In the genomic region with DNA sequence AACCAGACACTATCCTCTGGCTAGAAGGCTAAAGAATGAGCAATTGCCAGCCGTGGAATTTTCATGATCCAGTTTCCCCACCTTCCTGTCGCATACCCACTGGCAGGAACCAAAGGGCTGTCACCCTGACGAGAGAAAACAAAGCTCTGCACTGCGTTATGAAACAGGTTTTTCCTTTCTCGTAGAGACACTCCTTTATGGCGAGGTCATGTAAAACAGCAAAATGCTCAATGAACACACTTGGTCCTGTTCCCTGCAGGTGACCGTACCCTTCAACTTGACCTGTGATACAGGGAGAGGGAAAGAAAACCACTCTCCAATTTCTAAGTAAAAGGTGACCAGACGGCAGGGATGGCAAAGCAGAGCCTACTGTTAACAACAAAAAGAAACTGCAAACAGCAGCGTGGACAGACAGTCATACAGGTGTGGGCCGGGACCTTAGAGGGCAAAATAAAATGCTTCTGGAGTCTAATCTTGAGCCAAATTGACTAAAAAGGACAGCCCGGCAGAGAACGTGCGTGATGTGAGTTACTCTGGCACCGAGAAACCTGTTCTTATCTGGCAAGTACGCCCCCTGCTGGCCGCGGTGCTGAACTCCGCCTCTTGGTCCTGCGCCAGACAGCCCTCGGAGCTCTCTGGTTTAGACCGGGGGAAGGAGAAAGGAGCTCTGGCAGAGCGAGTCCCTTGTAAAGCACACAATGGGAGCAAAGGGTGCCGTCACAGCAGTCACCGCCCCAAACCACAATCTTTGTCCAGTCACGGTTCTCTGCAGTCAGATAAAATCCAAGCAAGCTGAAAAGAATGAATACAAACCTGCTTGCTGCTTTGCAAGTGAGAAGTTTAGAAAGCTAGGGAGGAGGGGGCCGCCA, we compare ENCODE assay signal across 1 cellular context.
A peak's percentile ranks its signal among the peaks of the same experiment; 100 is the strongest.
TF ChIP-seq lines count a peak whose summit lies in the region.

No MANE protein-coding gene starts in this region.

TF ChIP-seq in HEK293, 187 proteins besides CTCF, POLR2A, EP300 and RAD21 (continued from another document and continues in another):
- TF ChIP-seq ZFHX2 (tag by site-specific recombination; conservative IDR thresholded peaks at IDR 0.05) (no peak), ZBTB17 (tag by site-specific recombination; IDR thresholded peaks at IDR 0.05) (peak; percentile 95), ZNF701 (tag by site-specific recombination; IDR thresholded peaks at IDR 0.05) (no peak), KLF7 (tag by site-specific recombination; IDR thresholded peaks at IDR 0.05; ENCODE audit: borderline replicate concordance) (0 out of 2 replicates have a peak, but pooled peaks have one; percentile 18), ZNF16 (tag by site-specific recombination; IDR thresholded peaks at IDR 0.05; ENCODE audit: low read depth) (no peak), TCF7L2 (IDR thresholded peaks at IDR 0.05; ENCODE audit: borderline replicate concordance, low read depth, low read length) (no peak), ZNF624 (tag by site-specific recombination; IDR thresholded peaks at IDR 0.05) (no peak), ZNF2 (tag by site-specific recombination; IDR thresholded peaks at IDR 0.05) (peak; percentile 58; the same call in 1 of the 2 replicates), ZNF214 (tag by site-specific recombination; IDR thresholded peaks at IDR 0.05; ENCODE audit: borderline replicate concordance) (no peak), ZNF514 (tag by site-specific recombination; IDR thresholded peaks at IDR 0.05) (no peak), ZNF600 (tag by site-specific recombination; IDR thresholded peaks at IDR 0.05) (peak; percentile 99), YY2 (tag by site-specific recombination; IDR thresholded peaks at IDR 0.05) (no peak), ZNF677 (tag by site-specific recombination; IDR thresholded peaks at IDR 0.05) (no peak), MZF1 (tag by site-specific recombination; IDR thresholded peaks at IDR 0.05; ENCODE audit: borderline replicate concordance) (peak; percentile 87), ZNF324 (tag by site-specific recombination; IDR thresholded peaks at IDR 0.05) (no peak), ZNF530 (tag by site-specific recombination; IDR thresholded peaks at IDR 0.05; ENCODE audit: low read depth) (no peak), ZFP3 (tag by site-specific recombination; IDR thresholded peaks at IDR 0.05; ENCODE audit: low read depth) (no peak), ZNF366 (tag by site-specific recombination; conservative IDR thresholded peaks at IDR 0.05) (peak; percentile 49; the same call in 1 of the 2 replicates), ZBTB7A (tag by site-specific recombination; IDR thresholded peaks at IDR 0.05; ENCODE audit: low read depth) (no peak), ZNF76 (tag by site-specific recombination; IDR thresholded peaks at IDR 0.05; ENCODE audit: borderline replicate concordance, low read depth) (no peak), ZNF138 (tag by site-specific recombination; IDR thresholded peaks at IDR 0.05; ENCODE audit: borderline replicate concordance) (no peak), ZNF23 (tag by site-specific recombination; IDR thresholded peaks at IDR 0.05; ENCODE audit: borderline replicate concordance) (no peak), ZNF211 (tag by site-specific recombination; IDR thresholded peaks at IDR 0.05; ENCODE audit: low read depth) (no peak), ZFP41 (tag by site-specific recombination; IDR thresholded peaks at IDR 0.05; ENCODE audit: borderline replicate concordance) (no peak), GLIS2 (tag by site-specific recombination; IDR thresholded peaks at IDR 0.05) (no peak), IKZF3 (tag by site-specific recombination; IDR thresholded peaks at IDR 0.05) (peak; percentile 96), KLF8 (tag by site-specific recombination; IDR thresholded peaks at IDR 0.05) (peak; percentile 56; the same call in 1 of the 2 replicates), ZNF433 (tag by site-specific recombination; IDR thresholded peaks at IDR 0.05; ENCODE audit: low read depth) (no peak), FEZF1 (tag by site-specific recombination; IDR thresholded peaks at IDR 0.05) (peak; percentile 50), PRDM1 (tag by site-specific recombination; IDR thresholded peaks at IDR 0.05) (peak; percentile 77), ZNF202 (tag by site-specific recombination; IDR thresholded peaks at IDR 0.05; ENCODE audit: borderline replicate concordance) (no peak), ZBTB8A (tag by site-specific recombination; IDR thresholded peaks at IDR 0.05) (peak; percentile 68), HOXA7 (CRISPR knock-in tag; IDR thresholded peaks at IDR 0.05; ENCODE audit: borderline replicate concordance) (no peak), ZNF629 (tag by site-specific recombination; IDR thresholded peaks at IDR 0.05) (peak; percentile 91), ZNF423 (tag by site-specific recombination; IDR thresholded peaks at IDR 0.05) (peak; percentile 75; the same call in 1 of the 2 replicates), ZNF658 (tag by site-specific recombination; IDR thresholded peaks at IDR 0.05) (no peak), OSR2 (tag by site-specific recombination; IDR thresholded peaks at IDR 0.05) (peak; percentile 73), ZBTB21 (tag by site-specific recombination; IDR thresholded peaks at IDR 0.05) (0 out of 2 replicates have a peak, but pooled peaks have one; percentile 46), ZNF248 (tag by site-specific recombination; IDR thresholded peaks at IDR 0.05) (no peak), ZNF394 (tag by site-specific recombination; IDR thresholded peaks at IDR 0.05; ENCODE audit: borderline replicate concordance) (peak; percentile 70; the same call in 1 of the 2 replicates), ZNF354C (tag by site-specific recombination; IDR thresholded peaks at IDR 0.05; ENCODE audit: borderline replicate concordance, low read depth) (no peak), ZNF146 (tag by site-specific recombination; IDR thresholded peaks at IDR 0.05) (no peak), ZNF155 (tag by site-specific recombination; IDR thresholded peaks at IDR 0.05) (no peak), ZNF707 (tag by site-specific recombination; IDR thresholded peaks at IDR 0.05) (no peak), ZNF626 (tag by site-specific recombination; IDR thresholded peaks at IDR 0.05) (no peak)
- TF ChIP-seq, protein P1, sequence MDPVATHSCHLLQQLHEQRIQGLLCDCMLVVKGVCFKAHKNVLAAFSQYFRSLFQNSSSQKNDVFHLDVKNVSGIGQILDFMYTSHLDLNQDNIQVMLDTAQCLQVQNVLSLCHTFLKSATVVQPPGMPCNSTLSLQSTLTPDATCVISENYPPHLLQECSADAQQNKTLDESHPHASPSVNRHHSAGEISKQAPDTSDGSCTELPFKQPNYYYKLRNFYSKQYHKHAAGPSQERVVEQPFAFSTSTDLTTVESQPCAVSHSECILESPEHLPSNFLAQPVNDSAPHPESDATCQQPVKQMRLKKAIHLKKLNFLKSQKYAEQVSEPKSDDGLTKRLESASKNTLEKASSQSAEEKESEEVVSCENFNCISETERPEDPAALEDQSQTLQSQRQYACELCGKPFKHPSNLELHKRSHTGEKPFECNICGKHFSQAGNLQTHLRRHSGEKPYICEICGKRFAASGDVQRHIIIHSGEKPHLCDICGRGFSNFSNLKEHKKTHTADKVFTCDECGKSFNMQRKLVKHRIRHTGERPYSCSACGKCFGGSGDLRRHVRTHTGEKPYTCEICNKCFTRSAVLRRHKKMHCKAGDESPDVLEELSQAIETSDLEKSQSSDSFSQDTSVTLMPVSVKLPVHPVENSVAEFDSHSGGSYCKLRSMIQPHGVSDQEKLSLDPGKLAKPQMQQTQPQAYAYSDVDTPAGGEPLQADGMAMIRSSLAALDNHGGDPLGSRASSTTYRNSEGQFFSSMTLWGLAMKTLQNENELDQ (tag by site-specific recombination; IDR thresholded peaks at IDR 0.05; ENCODE audit: low read depth), result no peak
- TF ChIP-seq, protein P2, sequence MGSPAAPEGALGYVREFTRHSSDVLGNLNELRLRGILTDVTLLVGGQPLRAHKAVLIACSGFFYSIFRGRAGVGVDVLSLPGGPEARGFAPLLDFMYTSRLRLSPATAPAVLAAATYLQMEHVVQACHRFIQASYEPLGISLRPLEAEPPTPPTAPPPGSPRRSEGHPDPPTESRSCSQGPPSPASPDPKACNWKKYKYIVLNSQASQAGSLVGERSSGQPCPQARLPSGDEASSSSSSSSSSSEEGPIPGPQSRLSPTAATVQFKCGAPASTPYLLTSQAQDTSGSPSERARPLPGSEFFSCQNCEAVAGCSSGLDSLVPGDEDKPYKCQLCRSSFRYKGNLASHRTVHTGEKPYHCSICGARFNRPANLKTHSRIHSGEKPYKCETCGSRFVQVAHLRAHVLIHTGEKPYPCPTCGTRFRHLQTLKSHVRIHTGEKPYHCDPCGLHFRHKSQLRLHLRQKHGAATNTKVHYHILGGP (tag by site-specific recombination; IDR thresholded peaks at IDR 0.05), result no peak
- TF ChIP-seq, protein P3, sequence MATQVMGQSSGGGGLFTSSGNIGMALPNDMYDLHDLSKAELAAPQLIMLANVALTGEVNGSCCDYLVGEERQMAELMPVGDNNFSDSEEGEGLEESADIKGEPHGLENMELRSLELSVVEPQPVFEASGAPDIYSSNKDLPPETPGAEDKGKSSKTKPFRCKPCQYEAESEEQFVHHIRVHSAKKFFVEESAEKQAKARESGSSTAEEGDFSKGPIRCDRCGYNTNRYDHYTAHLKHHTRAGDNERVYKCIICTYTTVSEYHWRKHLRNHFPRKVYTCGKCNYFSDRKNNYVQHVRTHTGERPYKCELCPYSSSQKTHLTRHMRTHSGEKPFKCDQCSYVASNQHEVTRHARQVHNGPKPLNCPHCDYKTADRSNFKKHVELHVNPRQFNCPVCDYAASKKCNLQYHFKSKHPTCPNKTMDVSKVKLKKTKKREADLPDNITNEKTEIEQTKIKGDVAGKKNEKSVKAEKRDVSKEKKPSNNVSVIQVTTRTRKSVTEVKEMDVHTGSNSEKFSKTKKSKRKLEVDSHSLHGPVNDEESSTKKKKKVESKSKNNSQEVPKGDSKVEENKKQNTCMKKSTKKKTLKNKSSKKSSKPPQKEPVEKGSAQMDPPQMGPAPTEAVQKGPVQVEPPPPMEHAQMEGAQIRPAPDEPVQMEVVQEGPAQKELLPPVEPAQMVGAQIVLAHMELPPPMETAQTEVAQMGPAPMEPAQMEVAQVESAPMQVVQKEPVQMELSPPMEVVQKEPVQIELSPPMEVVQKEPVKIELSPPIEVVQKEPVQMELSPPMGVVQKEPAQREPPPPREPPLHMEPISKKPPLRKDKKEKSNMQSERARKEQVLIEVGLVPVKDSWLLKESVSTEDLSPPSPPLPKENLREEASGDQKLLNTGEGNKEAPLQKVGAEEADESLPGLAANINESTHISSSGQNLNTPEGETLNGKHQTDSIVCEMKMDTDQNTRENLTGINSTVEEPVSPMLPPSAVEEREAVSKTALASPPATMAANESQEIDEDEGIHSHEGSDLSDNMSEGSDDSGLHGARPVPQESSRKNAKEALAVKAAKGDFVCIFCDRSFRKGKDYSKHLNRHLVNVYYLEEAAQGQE (tag by site-specific recombination; IDR thresholded peaks at IDR 0.05), result peak; percentile 64; the same call in 1 of the 2 replicates
- TF ChIP-seq, protein P4, sequence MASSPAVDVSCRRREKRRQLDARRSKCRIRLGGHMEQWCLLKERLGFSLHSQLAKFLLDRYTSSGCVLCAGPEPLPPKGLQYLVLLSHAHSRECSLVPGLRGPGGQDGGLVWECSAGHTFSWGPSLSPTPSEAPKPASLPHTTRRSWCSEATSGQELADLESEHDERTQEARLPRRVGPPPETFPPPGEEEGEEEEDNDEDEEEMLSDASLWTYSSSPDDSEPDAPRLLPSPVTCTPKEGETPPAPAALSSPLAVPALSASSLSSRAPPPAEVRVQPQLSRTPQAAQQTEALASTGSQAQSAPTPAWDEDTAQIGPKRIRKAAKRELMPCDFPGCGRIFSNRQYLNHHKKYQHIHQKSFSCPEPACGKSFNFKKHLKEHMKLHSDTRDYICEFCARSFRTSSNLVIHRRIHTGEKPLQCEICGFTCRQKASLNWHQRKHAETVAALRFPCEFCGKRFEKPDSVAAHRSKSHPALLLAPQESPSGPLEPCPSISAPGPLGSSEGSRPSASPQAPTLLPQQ (tag by site-specific recombination; IDR thresholded peaks at IDR 0.05), result peak; percentile 51
- TF ChIP-seq, protein P5, sequence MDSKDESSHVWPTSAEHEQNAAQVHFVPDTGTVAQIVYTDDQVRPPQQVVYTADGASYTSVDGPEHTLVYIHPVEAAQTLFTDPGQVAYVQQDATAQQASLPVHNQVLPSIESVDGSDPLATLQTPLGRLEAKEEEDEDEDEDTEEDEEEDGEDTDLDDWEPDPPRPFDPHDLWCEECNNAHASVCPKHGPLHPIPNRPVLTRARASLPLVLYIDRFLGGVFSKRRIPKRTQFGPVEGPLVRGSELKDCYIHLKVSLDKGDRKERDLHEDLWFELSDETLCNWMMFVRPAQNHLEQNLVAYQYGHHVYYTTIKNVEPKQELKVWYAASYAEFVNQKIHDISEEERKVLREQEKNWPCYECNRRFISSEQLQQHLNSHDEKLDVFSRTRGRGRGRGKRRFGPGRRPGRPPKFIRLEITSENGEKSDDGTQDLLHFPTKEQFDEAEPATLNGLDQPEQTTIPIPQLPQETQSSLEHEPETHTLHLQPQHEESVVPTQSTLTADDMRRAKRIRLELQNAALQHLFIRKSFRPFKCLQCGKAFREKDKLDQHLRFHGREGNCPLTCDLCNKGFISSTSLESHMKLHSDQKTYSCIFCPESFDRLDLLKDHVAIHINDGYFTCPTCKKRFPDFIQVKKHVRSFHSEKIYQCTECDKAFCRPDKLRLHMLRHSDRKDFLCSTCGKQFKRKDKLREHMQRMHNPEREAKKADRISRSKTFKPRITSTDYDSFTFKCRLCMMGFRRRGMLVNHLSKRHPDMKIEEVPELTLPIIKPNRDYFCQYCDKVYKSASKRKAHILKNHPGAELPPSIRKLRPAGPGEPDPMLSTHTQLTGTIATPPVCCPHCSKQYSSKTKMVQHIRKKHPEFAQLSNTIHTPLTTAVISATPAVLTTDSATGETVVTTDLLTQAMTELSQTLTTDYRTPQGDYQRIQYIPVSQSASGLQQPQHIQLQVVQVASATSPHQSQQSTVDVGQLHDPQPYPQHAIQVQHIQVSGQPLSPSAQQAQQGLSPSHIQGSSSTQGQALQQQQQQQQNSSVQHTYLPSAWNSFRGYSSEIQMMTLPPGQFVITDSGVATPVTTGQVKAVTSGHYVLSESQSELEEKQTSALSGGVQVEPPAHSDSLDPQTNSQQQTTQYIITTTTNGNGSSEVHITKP (tag by site-specific recombination; IDR thresholded peaks at IDR 0.05), result peak; percentile 44; the same call in 1 of the 2 replicates
- TF ChIP-seq, protein P6, sequence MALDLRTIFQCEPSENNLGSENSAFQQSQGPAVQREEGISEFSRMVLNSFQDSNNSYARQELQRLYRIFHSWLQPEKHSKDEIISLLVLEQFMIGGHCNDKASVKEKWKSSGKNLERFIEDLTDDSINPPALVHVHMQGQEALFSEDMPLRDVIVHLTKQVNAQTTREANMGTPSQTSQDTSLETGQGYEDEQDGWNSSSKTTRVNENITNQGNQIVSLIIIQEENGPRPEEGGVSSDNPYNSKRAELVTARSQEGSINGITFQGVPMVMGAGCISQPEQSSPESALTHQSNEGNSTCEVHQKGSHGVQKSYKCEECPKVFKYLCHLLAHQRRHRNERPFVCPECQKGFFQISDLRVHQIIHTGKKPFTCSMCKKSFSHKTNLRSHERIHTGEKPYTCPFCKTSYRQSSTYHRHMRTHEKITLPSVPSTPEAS (tag by site-specific recombination; IDR thresholded peaks at IDR 0.05), result peak; percentile 18; the same call in 1 of the 2 replicates
